ENCODE assay signal across 12 cellular contexts in genomic region chr5:59800375-59800893, GRCh38.
DNase-seq lines count a peak whose midpoint lies in the region; ATAC-seq and TF ChIP-seq lines count a peak whose summit lies in the region.
"Had no signal": no experiment of that assay in that cellular context is flagged by ENCODE, and none has a peak within 500 bp of the region (broad histone marks: within the 10 kb centered on the region; RNA-seq: fewer than 3 reads in every experiment).

No MANE protein-coding gene starts in this region.

- TF ChIP-seq EP300 in transverse colon (IDR thresholded peaks at IDR 0.05; ENCODE audit: low read depth), result no peak

- peak; percentile 13 for ATAC-seq in HG03196 (IDR thresholded peaks at IDR 0.05; ENCODE audit: unreplicated experiment)
- peak; percentile 30 for ATAC-seq in activated CD8-positive, alpha-beta T cell treated with anti-CD3 and anti-CD28 coated beads, Interleukin-2, amount 10 ng/mL, durations not matched to agents 7 days and 5 days
- peak; percentile 9 for ATAC-seq in stimulated activated effector memory CD8-positive, alpha-beta T cell treated with anti-CD3 and anti-CD28 coated beads, Interleukin-12 subunit alpha, Interleukin-12 subunit beta, amount 100 ng/mL, for 72 hours

- no peaks in the 10 kb centered on the region for H3K4me1 Mint-ChIP-seq in MCF 10A (ENCODE audit: insufficient read depth, unreplicated experiment)
- no peaks in the 10 kb centered on the region for H3K4me1 Mint-ChIP-seq in activated CD8-positive, alpha-beta T cell treated with anti-CD3 and anti-CD28 coated beads, Interleukin-2, amount 10 ng/mL, durations not matched to agents 7 days and 5 days (ENCODE audit: low read depth)
- no peaks in the 10 kb centered on the region for H3K4me1 Mint-ChIP-seq in stimulated activated effector memory CD8-positive, alpha-beta T cell treated with anti-CD3 and anti-CD28 coated beads, Interleukin-12 subunit alpha, Interleukin-12 subunit beta, amount 100 ng/mL, for 72 hours
- H3K4me1 Mint-ChIP-seq: activated CD8-positive, alpha-beta memory T cell treated with anti-CD3 and anti-CD28 coated beads, Interleukin-2, amount 10 ng/mL, durations not matched to agents 7 days and 5 days had no signal

- H3F3A ChIP-seq in MM.1S (ENCODE audit: insufficient read depth, low read length), result no peaks in the 10 kb centered on the region

- H3K9me2 ChIP-seq in MM.1S (replicated peaks; ENCODE audit: insufficient read depth, low read length), result no peaks in the 10 kb centered on the region

- CTCF ChIA-PET in MCF 10A (lab: Yijun Ruan, JAX), result interaction anchor here (0.5 to 2.8 kb wide), 25 partner anchors 9 to 909 kb away, joined by 3 to 20 read pairs (median 3); no protein-coding TSS in a partner anchor
- CTCF ChIA-PET in activated CD8-positive, alpha-beta T cell treated with anti-CD3 and anti-CD28 coated beads, Interleukin-2, amount 10 ng/mL, durations not matched to agents 7 days and 5 days (lab: Charles Lee), result interaction anchor here (0.6 to 4.0 kb wide), 14 partner anchors 8 to 612 kb away, joined by 3 to 23 read pairs (median 7); no protein-coding TSS in a partner anchor

- H3K36me3 ChIP-seq in breast epithelium (no peaks in the 10 kb centered on the region), transverse colon (no peaks in the 10 kb centered on the region), MM.1S (replicated peaks; ENCODE audit: insufficient read depth, low read length) (no peaks in the 10 kb centered on the region)
- H3K36me3 ChIP-seq: colonic mucosa had no signal

- H3K4me2 ChIP-seq in MM.1S (ENCODE audit: low read depth, low read length), result no peak overlapping the region

- no peaks in the 10 kb centered on the region for H3K27me3 Mint-ChIP-seq in MCF 10A (ENCODE audit: insufficient read depth, unreplicated experiment)
- no peaks in the 10 kb centered on the region for H3K27me3 Mint-ChIP-seq in activated CD8-positive, alpha-beta T cell treated with anti-CD3 and anti-CD28 coated beads, Interleukin-2, amount 10 ng/mL, durations not matched to agents 7 days and 5 days (ENCODE audit: low read depth)
- H3K27me3 Mint-ChIP-seq: stimulated activated naive B cell treated with anti-CD40 and anti-IgM and Interleukin-4, amounts not matched to agents 10 μg/mL and 1 μg/mL and 100 μg/mL, for 72 hours had no signal

- in situ Hi-C loops in transverse colon (cut with MboI; ENCODE audit: low pct_ligation_motif_present in 1 of 4, low pct_unique_long_range_greater_than_20kb in 1 of 4, low sequenced_read_pairs in 3 of 4), result loop anchor here (5.0 to 25.0 kb wide), 7 partner anchors 362 to 916 kb away; no protein-coding TSS in a partner anchor

- no peak overlapping the region for H3K27ac Mint-ChIP-seq in MCF 10A (ENCODE audit: low read depth, unreplicated experiment)
- H3K27ac Mint-ChIP-seq in activated CD8-positive, alpha-beta T cell treated with anti-CD3 and anti-CD28 coated beads, Interleukin-2, amount 10 ng/mL, durations not matched to agents 7 days and 5 days, result no peak overlapping the region
- H3K27ac Mint-ChIP-seq in stimulated activated effector memory CD8-positive, alpha-beta T cell treated with anti-CD3 and anti-CD28 coated beads, Interleukin-12 subunit alpha, Interleukin-12 subunit beta, amount 100 ng/mL, for 72 hours, result no peak overlapping the region
- H3K27ac Mint-ChIP-seq: activated CD8-positive, alpha-beta memory T cell treated with anti-CD3 and anti-CD28 coated beads, Interleukin-2, amount 10 ng/mL, durations not matched to agents 7 days and 5 days; stimulated activated naive B cell treated with anti-CD40 and anti-IgM and Interleukin-4, amounts not matched to agents 10 μg/mL and 1 μg/mL and 100 μg/mL, for 72 hours had no signal

- H3K36me3 Mint-ChIP-seq in MCF 10A (ENCODE audit: insufficient read depth, unreplicated experiment), result no peaks in the 10 kb centered on the region
- H3K36me3 Mint-ChIP-seq in activated CD8-positive, alpha-beta T cell treated with anti-CD3 and anti-CD28 coated beads, Interleukin-2, amount 10 ng/mL, durations not matched to agents 7 days and 5 days (ENCODE audit: low read depth), result no peaks in the 10 kb centered on the region
- H3K36me3 Mint-ChIP-seq in stimulated activated effector memory CD8-positive, alpha-beta T cell treated with anti-CD3 and anti-CD28 coated beads, Interleukin-12 subunit alpha, Interleukin-12 subunit beta, amount 100 ng/mL, for 72 hours, result no peaks in the 10 kb centered on the region
- H3K36me3 Mint-ChIP-seq: activated CD8-positive, alpha-beta memory T cell treated with anti-CD3 and anti-CD28 coated beads, Interleukin-2, amount 10 ng/mL, durations not matched to agents 7 days and 5 days; stimulated activated naive B cell treated with anti-CD40 and anti-IgM and Interleukin-4, amounts not matched to agents 10 μg/mL and 1 μg/mL and 100 μg/mL, for 72 hours had no signal

- no peaks in the 10 kb centered on the region for H3K9me3 Mint-ChIP-seq in MCF 10A (ENCODE audit: unreplicated experiment)
- no peaks in the 10 kb centered on the region for H3K9me3 Mint-ChIP-seq in activated CD8-positive, alpha-beta T cell treated with anti-CD3 and anti-CD28 coated beads, Interleukin-2, amount 10 ng/mL, durations not matched to agents 7 days and 5 days (ENCODE audit: insufficient read depth)
- H3K9me3 Mint-ChIP-seq in stimulated activated effector memory CD8-positive, alpha-beta T cell treated with anti-CD3 and anti-CD28 coated beads, Interleukin-12 subunit alpha, Interleukin-12 subunit beta, amount 100 ng/mL, for 72 hours, result no peaks in the 10 kb centered on the region
- H3K9me3 Mint-ChIP-seq: stimulated activated naive B cell treated with anti-CD40 and anti-IgM and Interleukin-4, amounts not matched to agents 10 μg/mL and 1 μg/mL and 100 μg/mL, for 72 hours had no signal

- H3K27ac ChIP-seq in breast epithelium, result no peak overlapping the region
- H3K27ac ChIP-seq in transverse colon, result no peak overlapping the region
- no peak overlapping the region for H3K27ac ChIP-seq in MM.1S (ENCODE audit: low read length)

- BruUV-seq in MCF 10A (replicated peaks; lab: Mats Ljungman, UMichigan), result no TSS peak

- H2AFZ ChIP-seq in MM.1S (ENCODE audit: low read length), result no peak overlapping the region

- no peak for TF ChIP-seq POLR2A in breast epithelium (IDR thresholded peaks at IDR 0.05)
- no peak for TF ChIP-seq POLR2A in transverse colon (IDR thresholded peaks at IDR 0.05)

- no peaks in the 10 kb centered on the region for H3K27me3 ChIP-seq in breast epithelium
- H3K27me3 ChIP-seq in transverse colon, result no peaks in the 10 kb centered on the region
- no peaks in the 10 kb centered on the region for H3K27me3 ChIP-seq in MM.1S (replicated peaks; ENCODE audit: insufficient read depth, low read length)
- H3K27me3 ChIP-seq: colonic mucosa had no signal

- H3K4me3 ChIP-seq in breast epithelium, result no peak overlapping the region
- H3K4me3 ChIP-seq in transverse colon, result no peak overlapping the region
- H3K4me3 ChIP-seq in MM.1S (ENCODE audit: low read length), result no peak overlapping the region
- H3K4me3 ChIP-seq: colonic mucosa had no signal

- 84 to 86% methylated on average over 1 of the region's 1 CpG for WGBS in transverse colon (ENCODE audit: low coverage in 1 of 2), 2 donors

- no peaks in the 10 kb centered on the region for H3K79me2 ChIP-seq in MM.1S (ENCODE audit: low read length)

- H3K9ac ChIP-seq in MM.1S (ENCODE audit: low read length), result no peak overlapping the region

- POLR2A ChIA-PET in MCF 10A (lab: Yijun Ruan, JAX), result interaction anchor here (0.6 to 2.0 kb wide), 7 partner anchors 11 to 530 kb away, joined by 3 to 8 read pairs (median 4); no protein-coding TSS in a partner anchor
- POLR2A ChIA-PET in activated CD8-positive, alpha-beta T cell treated with anti-CD3 and anti-CD28 coated beads, Interleukin-2, amount 10 ng/mL, durations not matched to agents 7 days and 5 days (lab: Charles Lee), result no interaction called here

- DNase-seq in MCF 10A (ENCODE audit: unreplicated experiment) (no peak), breast epithelium (ENCODE audit: low spot score in 2 of 2) (no peak), transverse colon (no peak), MM.1S (no peak)
- no peak for DNase-seq in activated CD8-positive, alpha-beta T cell treated with anti-CD3 and anti-CD28 coated beads, Interleukin-2, amount 10 ng/mL, durations not matched to agents 7 days and 5 days
- DNase-seq in stimulated activated effector memory CD8-positive, alpha-beta T cell treated with anti-CD3 and anti-CD28 coated beads, Interleukin-12 subunit alpha, Interleukin-12 subunit beta, amount 100 ng/mL, for 72 hours (ENCODE audit: low spot score in 2 of 2), result no peak
- DNase-seq in stimulated activated CD4-positive, alpha-beta T cell treated with anti-CD3 and anti-CD28 coated beads, Interleukin-4, amount 100 ng/mL, for 1 hour, result no peak
- DNase-seq: activated CD8-positive, alpha-beta memory T cell treated with anti-CD3 and anti-CD28 coated beads, Interleukin-2, amount 10 ng/mL, durations not matched to agents 7 days and 5 days; NCI-H1105; stimulated activated naive B cell treated with anti-CD40 and anti-IgM and Interleukin-4, amounts not matched to agents 10 μg/mL and 1 μg/mL and 100 μg/mL, for 72 hours had no signal

- no peaks in the 10 kb centered on the region for H4K20me1 ChIP-seq in MM.1S (ENCODE audit: insufficient read depth, low read length)

- no peaks in the 10 kb centered on the region for H3K4me1 ChIP-seq in breast epithelium
- peaks cover 0 to 21% (median 17%) of the 10 kb centered on the region in 4 donors for H3K4me1 ChIP-seq in transverse colon
- peaks cover 17% of the 10 kb centered on the region for H3K4me1 ChIP-seq in MM.1S (ENCODE audit: low read length)
- H3K4me1 ChIP-seq: colonic mucosa had no signal

- no peaks in the 10 kb centered on the region for H3K9me3 ChIP-seq in breast epithelium
- H3K9me3 ChIP-seq in transverse colon, result no peaks in the 10 kb centered on the region
- H3K9me3 ChIP-seq in MM.1S (replicated peaks; ENCODE audit: insufficient read depth, low read length), result no peaks in the 10 kb centered on the region
- H3K9me3 ChIP-seq: colonic mucosa had no signal

- TF ChIP-seq CTCF in MCF 10A (IDR thresholded peaks at IDR 0.05; ENCODE audit: unreplicated experiment) (peak; percentile 7), breast epithelium (IDR thresholded peaks at IDR 0.05) (no peak), transverse colon (IDR thresholded peaks at IDR 0.05) (no peak), MM.1S (IDR thresholded peaks at IDR 0.05; ENCODE audit: low read length) (no peak)

- no peak overlapping the region for H3K4me3 Mint-ChIP-seq in MCF 10A (ENCODE audit: unreplicated experiment)
- no peak overlapping the region for H3K4me3 Mint-ChIP-seq in activated CD8-positive, alpha-beta T cell treated with anti-CD3 and anti-CD28 coated beads, Interleukin-2, amount 10 ng/mL, durations not matched to agents 7 days and 5 days
- H3K4me3 Mint-ChIP-seq in stimulated activated effector memory CD8-positive, alpha-beta T cell treated with anti-CD3 and anti-CD28 coated beads, Interleukin-12 subunit alpha, Interleukin-12 subunit beta, amount 100 ng/mL, for 72 hours, result no peak overlapping the region
- H3K4me3 Mint-ChIP-seq: activated CD8-positive, alpha-beta memory T cell treated with anti-CD3 and anti-CD28 coated beads, Interleukin-2, amount 10 ng/mL, durations not matched to agents 7 days and 5 days; stimulated activated naive B cell treated with anti-CD40 and anti-IgM and Interleukin-4, amounts not matched to agents 10 μg/mL and 1 μg/mL and 100 μg/mL, for 72 hours had no signal

- intact Hi-C loops in MCF 10A (cut with micrococcal nuclease), result loop anchor here (1.0 kb wide), 5 partner anchors 55 to 612 kb away; no protein-coding TSS in a partner anchor
- intact Hi-C loops in breast epithelium (cut with DNase I; ENCODE audit: low total_unique reads), result no loop called here
- intact Hi-C loops in transverse colon (cut with DNase I; ENCODE audit: low total_unique reads), result no loop called here
